In genomic region chr16:85935957-85936760, GRCh38 we compare ENCODE assay signal across 9 cellular contexts.
A peak's percentile ranks its signal among the peaks of the same experiment; 100 is the strongest.
DNase-seq lines count a peak whose midpoint lies in the region; ATAC-seq lines count a peak whose summit lies in the region.
"Had no signal": no experiment of that assay in that cellular context is flagged by ENCODE, and none has a peak within 500 bp of the region (broad histone marks: within the 10 kb centered on the region; RNA-seq: fewer than 3 reads in every experiment).

No MANE protein-coding gene starts in this region.

- peaks cover 27% of the 10 kb centered on the region for H3K36me3 Mint-ChIP-seq in stimulated activated effector memory CD8-positive, alpha-beta T cell treated with anti-CD3 and anti-CD28 coated beads, Interleukin-12 subunit alpha, Interleukin-12 subunit beta, amount 100 ng/mL, for 72 hours

- peak; percentile 55 for DNase-seq in UCSD-AML1 (lab: John Stamatoyannopoulos, UW; ENCODE audit: unreplicated experiment)
- peak; percentile 30 for DNase-seq in effector CD8-positive, alpha-beta T cell (lab: John Stamatoyannopoulos, UW)
- peak; percentile 59 to 90 for DNase-seq in stimulated activated effector memory CD8-positive, alpha-beta T cell treated with anti-CD3 and anti-CD28 coated beads, Interleukin-12 subunit alpha, Interleukin-12 subunit beta, amount 100 ng/mL, for 72 hours (ENCODE audit: low spot score in 2 of 2)
- DNase-seq in AG08396 (ENCODE audit: low spot score) = no peak
- no peak for DNase-seq in NCI-H2171 treated with DMSO at 0.1 percent for 48 hours (lab: John Stamatoyannopoulos, UW)
- DNase-seq in NCI-H510A (lab: John Stamatoyannopoulos, UW) = no peak

- H3K4me3 Mint-ChIP-seq in stimulated activated effector memory CD8-positive, alpha-beta T cell treated with anti-CD3 and anti-CD28 coated beads, Interleukin-12 subunit alpha, Interleukin-12 subunit beta, amount 100 ng/mL, for 72 hours = peak overlapping the region; percentile 58

- peaks cover 59% of the 10 kb centered on the region for H3K4me1 Mint-ChIP-seq in stimulated activated effector memory CD8-positive, alpha-beta T cell treated with anti-CD3 and anti-CD28 coated beads, Interleukin-12 subunit alpha, Interleukin-12 subunit beta, amount 100 ng/mL, for 72 hours

- peak overlapping the region; percentile 90 for H3K27ac Mint-ChIP-seq in stimulated activated effector memory CD8-positive, alpha-beta T cell treated with anti-CD3 and anti-CD28 coated beads, Interleukin-12 subunit alpha, Interleukin-12 subunit beta, amount 100 ng/mL, for 72 hours

- H3K9me3 Mint-ChIP-seq in stimulated activated effector memory CD8-positive, alpha-beta T cell treated with anti-CD3 and anti-CD28 coated beads, Interleukin-12 subunit alpha, Interleukin-12 subunit beta, amount 100 ng/mL, for 72 hours = no peaks in the 10 kb centered on the region

- ATAC-seq in GM19025 (IDR thresholded peaks at IDR 0.05; ENCODE audit: low read depth, unreplicated experiment) (peak; percentile 74), HG03108 (IDR thresholded peaks at IDR 0.05; ENCODE audit: unreplicated experiment) (peak; percentile 58)
- peak; percentile 92 for ATAC-seq in stimulated activated effector memory CD8-positive, alpha-beta T cell treated with anti-CD3 and anti-CD28 coated beads, Interleukin-12 subunit alpha, Interleukin-12 subunit beta, amount 100 ng/mL, for 72 hours
- ATAC-seq: Panc1 had no signal

Comparison
In these comparisons a context has a peak if more than half of its experiments do, and no peak if none do; other contexts are left out.
1. DNase-seq: peak in UCSD-AML1 (single experiment), effector CD8-positive, alpha-beta T cell (single experiment) and stimulated activated effector memory CD8-positive, alpha-beta T cell treated with anti-CD3 and anti-CD28 coated beads, Interleukin-12 subunit alpha, Interleukin-12 subunit beta, amount 100 ng/mL, for 72 hours (2 of 2); none in AG08396 (single experiment), NCI-H2171 treated with DMSO at 0.1 percent for 48 hours (single experiment) and NCI-H510A (single experiment).
2. Peak in every context shown above with its lines, with median percentiles within 50 percentile points of each other: ATAC-seq.